Comparison of ENCODE assay signal across 7 cellular contexts in the genomic region with DNA sequence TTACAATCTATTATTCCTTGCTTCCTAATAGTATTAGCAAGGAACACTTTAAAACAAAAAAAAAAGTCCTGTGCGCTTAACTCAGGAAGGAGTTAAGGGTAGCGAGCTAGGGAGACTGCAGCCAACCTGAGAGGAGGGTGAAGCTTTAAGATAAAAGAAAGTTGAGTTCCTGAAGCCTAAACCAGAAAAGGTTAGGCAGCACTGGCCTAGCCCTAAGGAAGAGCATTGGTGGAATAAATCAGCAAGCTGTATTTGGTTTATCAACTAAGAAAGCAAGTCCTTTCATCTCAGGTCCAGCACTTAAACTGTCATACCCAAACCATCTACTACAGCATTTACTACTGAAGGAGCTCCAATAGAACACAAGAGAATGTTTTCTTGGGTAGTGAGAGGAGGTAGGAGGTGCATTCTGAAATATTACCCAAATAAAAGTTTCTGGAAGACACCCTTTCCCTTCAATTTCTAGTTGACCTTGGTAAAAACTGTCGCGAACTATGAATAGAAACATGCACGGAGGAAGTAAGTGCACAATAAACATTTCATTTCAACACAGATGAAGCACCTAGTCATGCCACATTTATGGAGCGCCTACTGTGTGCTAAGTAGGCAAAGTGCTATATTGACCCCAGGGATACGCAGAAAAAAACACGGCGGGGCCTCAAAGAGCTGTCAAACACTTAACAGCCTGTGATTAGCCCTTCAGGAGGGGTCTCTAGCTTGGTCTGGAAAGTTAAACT. TPM values are rescaled to one million over a fixed set of nuclear protein-coding genes. Genes with fewer than 3 reads are reported as not detected.
DNase-seq lines count a peak whose midpoint lies in the region; ATAC-seq and TF ChIP-seq lines count a peak whose summit lies in the region.

No MANE protein-coding gene starts in this region.

- DNase-seq in SW480 (ENCODE audit: low spot score) (peak; percentile 4), fibroblast of villous mesenchyme (ENCODE audit: low read depth) (peak; percentile 20), skeletal muscle cell (ENCODE audit: low read depth) (no peak), kidney glomerular epithelial cell (lab: John Stamatoyannopoulos, UW) (no peak)

- peak overlapping the region; percentile 88 for H3K4me3 ChIP-seq in fibroblast of villous mesenchyme (ENCODE audit: low read depth, low read length)
- peak overlapping the region; percentile 68 for H3K4me3 ChIP-seq in skeletal muscle cell (ENCODE audit: low read depth, low read length)

- TF ChIP-seq CTCF in fibroblast of villous mesenchyme (IDR thresholded peaks at IDR 0.05; ENCODE audit: insufficient read depth, low read depth, low read length): no peak

- peak; percentile 1 for ATAC-seq in GM21723 (IDR thresholded peaks at IDR 0.05; ENCODE audit: unreplicated experiment)
- no peak for ATAC-seq in HG03565 (IDR thresholded peaks at IDR 0.05; ENCODE audit: unreplicated experiment)
- ATAC-seq in GM18498 (IDR thresholded peaks at IDR 0.05; ENCODE audit: unreplicated experiment): no peak

RNA-seq across cellular contexts. Expression of gene GLRX2, which starts 1.3 kb away (rescaled TPM):
- total RNA-seq in fibroblast of villous mesenchyme: 5.8 and 7.8 TPM in 2 replicates

RNA-seq across cellular contexts. Expression of gene CDC73, which starts 17.9 kb away (rescaled TPM):
- total RNA-seq in fibroblast of villous mesenchyme: 24.5 and 40.2 TPM in 2 replicates

RNA-seq across cellular contexts. Expression of gene RO60, which starts 44.5 kb away (rescaled TPM):
- 194 and 226 TPM in 2 replicates for total RNA-seq in fibroblast of villous mesenchyme

RNA-seq across cellular contexts. Expression of gene UCHL5, which starts 44.8 kb away (rescaled TPM):
- total RNA-seq in fibroblast of villous mesenchyme: 24.2 and 25.5 TPM in 2 replicates

Comparison
In these comparisons a context has a peak if more than half of its experiments do, and no peak if none do; other contexts are left out.
1. DNase-seq: peak in SW480 (single experiment) and fibroblast of villous mesenchyme (single experiment); none in skeletal muscle cell (single experiment) and kidney glomerular epithelial cell (single experiment).